1 cellular context compared by ENCODE assay signal in genomic region chr5:109989994-109990722, GRCh38.
TF ChIP-seq lines count a peak whose summit lies in the region.

No MANE protein-coding gene starts in this region.

TF ChIP-seq in HepG2, 621 proteins besides CTCF, POLR2A, EP300 and RAD21 (continued from another document):
- TF ChIP-seq ZBTB40 (IDR thresholded peaks at IDR 0.05) = no peak
- TF ChIP-seq ZBTB40 (CRISPR knock-in tag; IDR thresholded peaks at IDR 0.05) = no peak
- no peak for TF ChIP-seq KDM1A (CRISPR knock-in tag; IDR thresholded peaks at IDR 0.05)
- no peak for TF ChIP-seq PBX3 (CRISPR knock-in tag; IDR thresholded peaks at IDR 0.05; ENCODE audit: borderline replicate concordance)
- no peak for TF ChIP-seq TFE3 (CRISPR knock-in tag; IDR thresholded peaks at IDR 0.05)
- no peak for TF ChIP-seq HNRNPK (IDR thresholded peaks at IDR 0.05; ENCODE audit: low read depth, low read length, poor library complexity, severe bottlenecking)
- 0 out of 2 replicates have a peak, but pooled peaks have one; percentile 60 for TF ChIP-seq CHD4 (IDR thresholded peaks at IDR 0.05; ENCODE audit: borderline replicate concordance, low read length)
- no peak for TF ChIP-seq ZKSCAN1 (IDR thresholded peaks at IDR 0.05; ENCODE audit: low read length)
- TF ChIP-seq ZNF331 (CRISPR knock-in tag; IDR thresholded peaks at IDR 0.05) = peak; percentile 27; the same call in 1 of the 2 replicates
- no peak for TF ChIP-seq ZMAT5 (CRISPR knock-in tag; IDR thresholded peaks at IDR 0.05; ENCODE audit: borderline replicate concordance, low read depth)
- TF ChIP-seq ZNF616 (CRISPR knock-in tag; IDR thresholded peaks at IDR 0.05; ENCODE audit: low read depth) = no peak
- no peak for TF ChIP-seq ZNF496 (CRISPR knock-in tag; IDR thresholded peaks at IDR 0.05; ENCODE audit: insufficient replicate concordance)
- TF ChIP-seq MEIS1 (CRISPR knock-in tag; IDR thresholded peaks at IDR 0.05; ENCODE audit: borderline replicate concordance) = no peak
- TF ChIP-seq SMAD1 (CRISPR knock-in tag; IDR thresholded peaks at IDR 0.05; ENCODE audit: borderline replicate concordance, low read depth) = no peak
- TF ChIP-seq ZNF484 (CRISPR knock-in tag; IDR thresholded peaks at IDR 0.05; ENCODE audit: borderline replicate concordance, low read depth) = no peak
- no peak for TF ChIP-seq CAMTA2 (CRISPR knock-in tag; IDR thresholded peaks at IDR 0.05; ENCODE audit: borderline replicate concordance)
- peak; percentile 63; the same call in 1 of the 2 replicates for TF ChIP-seq THRA (CRISPR knock-in tag; IDR thresholded peaks at IDR 0.05; ENCODE audit: borderline replicate concordance)
- peak; percentile 69; the same call in 1 of the 2 replicates for TF ChIP-seq HMG20A (CRISPR knock-in tag; IDR thresholded peaks at IDR 0.05; ENCODE audit: borderline replicate concordance)
- TF ChIP-seq ZSCAN9 (CRISPR knock-in tag; IDR thresholded peaks at IDR 0.05; ENCODE audit: borderline replicate concordance) = peak; percentile 53; the same call in 1 of the 2 replicates
- no peak for TF ChIP-seq PHF8 (CRISPR knock-in tag; IDR thresholded peaks at IDR 0.05)
- no peak for TF ChIP-seq IRX3 (CRISPR knock-in tag; IDR thresholded peaks at IDR 0.05; ENCODE audit: borderline replicate concordance, low read depth)
- TF ChIP-seq ZNF260 (CRISPR knock-in tag; IDR thresholded peaks at IDR 0.05; ENCODE audit: borderline replicate concordance, low read depth) = no peak
- TF ChIP-seq SIX1 (CRISPR knock-in tag; IDR thresholded peaks at IDR 0.05; ENCODE audit: borderline replicate concordance) = 0 out of 2 replicates have a peak, but pooled peaks have one; percentile 27
- TF ChIP-seq ZNF432 (CRISPR knock-in tag; IDR thresholded peaks at IDR 0.05; ENCODE audit: borderline replicate concordance) = no peak
